Comparison of ENCODE assay signal across 10 cellular contexts in the genomic region with DNA sequence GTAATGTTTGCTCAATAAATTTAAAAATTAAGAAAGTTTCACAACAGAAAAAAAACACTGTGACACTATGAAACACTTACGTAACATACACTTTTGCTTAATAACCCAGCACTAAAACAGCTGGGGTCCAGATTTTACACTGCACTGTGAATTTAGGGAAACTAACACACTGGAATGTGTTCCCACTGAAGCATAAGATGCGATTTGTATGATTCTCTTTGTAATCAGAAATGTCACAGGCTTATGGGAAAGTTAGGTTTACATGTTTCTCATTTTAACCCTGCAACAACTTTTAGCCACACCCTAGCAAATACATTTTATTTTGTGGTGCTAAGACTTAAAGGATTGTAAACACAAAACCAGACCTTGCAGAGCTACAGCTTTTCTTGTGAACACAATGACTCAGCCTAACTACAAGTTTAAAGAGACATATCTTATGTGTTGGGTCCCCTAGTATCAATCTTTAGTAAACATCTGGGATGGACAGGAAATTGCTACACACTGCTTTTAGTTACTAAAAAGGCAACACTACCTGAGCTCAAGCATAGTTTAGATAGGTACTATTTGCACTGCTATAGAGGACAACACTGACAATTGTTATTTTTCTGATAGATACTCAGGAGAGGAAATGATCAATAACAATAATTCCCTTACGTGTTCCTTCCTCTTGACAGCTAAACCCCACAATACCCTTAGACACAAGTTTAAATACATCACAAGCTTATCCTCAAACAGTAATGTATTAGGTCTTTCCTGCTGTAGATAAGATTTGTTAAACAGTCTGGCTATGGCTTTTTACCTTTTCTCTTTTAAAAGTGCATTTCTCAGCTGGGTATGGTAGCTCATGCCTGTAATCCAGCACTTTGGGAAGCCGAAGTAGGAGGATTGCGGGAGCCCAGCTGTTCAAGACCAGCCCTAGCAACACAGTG. TPM values are rescaled to one million over a fixed set of nuclear protein-coding genes. Genes with fewer than 3 reads are reported as not detected.
DNase-seq lines count a peak whose midpoint lies in the region; ATAC-seq, FAIRE-seq and TF ChIP-seq lines count a peak whose summit lies in the region.
"Had no signal": no experiment of that assay in that cellular context is flagged by ENCODE, and none has a peak within 500 bp of the region (broad histone marks: within the 10 kb centered on the region; RNA-seq: fewer than 3 reads in every experiment).

No MANE protein-coding gene starts in this region.

- no peak for FAIRE-seq in HTR-8/SVneo (lab: Jason Lieb, UNC)
- FAIRE-seq: D721Med had no signal

- DNase-seq in right atrium auricular region (ENCODE audit: low spot score) (no peak), cardiac septum (ENCODE audit: low spot score) (no peak), astrocyte of the hippocampus (ENCODE audit: low read depth, low spot score) (peak; percentile 42), kidney tubule cell (ENCODE audit: low spot score) (peak; percentile 39), HTR-8/SVneo (ENCODE audit: insufficient read length, low spot score) (no peak), NCI-H146 treated with DMSO at 0.1 percent for 48 hours (lab: John Stamatoyannopoulos, UW; ENCODE audit: unreplicated experiment) (no peak)
- no peak for DNase-seq in stimulated activated naive CD4-positive, alpha-beta T cell treated with Interleukin-2 at 50 U/mL for 16 hours (lab: John Stamatoyannopoulos, UW)

- ATAC-seq in GM21447 (IDR thresholded peaks at IDR 0.05; ENCODE audit: unreplicated experiment) = no peak

- no peaks in the 10 kb centered on the region for H3K9me3 ChIP-seq in right atrium auricular region

- H3K27me3 ChIP-seq in right atrium auricular region = no peaks in the 10 kb centered on the region

- peak overlapping the region; percentile 60 to 64 for H3K27ac ChIP-seq in right atrium auricular region

- no peak overlapping the region for H3K4me3 ChIP-seq in right atrium auricular region

- H3K4me1 ChIP-seq in right atrium auricular region = peaks cover 0 to 64% of the 10 kb centered on the region in 2 donors

- TF ChIP-seq CTCF in right atrium auricular region (IDR thresholded peaks at IDR 0.05) = no peak

- intact Hi-C loops in cardiac septum (cut with DNase I) = no loop called here

- no peaks in the 10 kb centered on the region for H3K36me3 ChIP-seq in right atrium auricular region

RNA-seq across cellular contexts. Expression of a gene that starts 3.8 kb away (rescaled TPM):
- total RNA-seq in right atrium auricular region (100 to 1,000 TPM in 1 of 2 donors, 10 to 100 TPM in 1; 64.5 to 111 TPM), cardiac septum (56.5 TPM)

RNA-seq across cellular contexts. Expression of a gene that starts 36.7 kb away (rescaled TPM):
- total RNA-seq in right atrium auricular region = not detected
- total RNA-seq in cardiac septum = not detected
- total RNA-seq: T-helper 2 cell treated with Interferon-gamma antibody and Interleukin-4, amounts not matched to agents 100 ng/mL and 5 ng/mL, for 36 hours had no signal

Comparison
In these comparisons a context has a peak if more than half of its experiments do, and no peak if none do; other contexts are left out.
1. DNase-seq: peak in astrocyte of the hippocampus (single experiment) and kidney tubule cell (single experiment); none in right atrium auricular region (single experiment), cardiac septum (single experiment), HTR-8/SVneo (single experiment), NCI-H146 treated with DMSO at 0.1 percent for 48 hours (single experiment) and stimulated activated naive CD4-positive, alpha-beta T cell treated with Interleukin-2 at 50 U/mL for 16 hours (single experiment).